Comparison of ENCODE assay signal across 1 cellular context in genomic region chr2:27271631-27272340, GRCh38.
TF ChIP-seq lines count a peak whose summit lies in the region.

No MANE protein-coding gene starts in this region.

TF ChIP-seq in H1, 55 proteins besides CTCF, POLR2A, EP300 and RAD21:
- TF ChIP-seq SP1 (IDR thresholded peaks at IDR 0.05; ENCODE audit: low read depth, low read length) (no peak), ZNF274 (IDR thresholded peaks at IDR 0.05; ENCODE audit: borderline replicate concordance, extremely low read depth, low read length) (no peak), KDM4A (IDR thresholded peaks at IDR 0.05; ENCODE audit: low read depth, low read length, severe bottlenecking) (no peak), TEAD4 (IDR thresholded peaks at IDR 0.05; ENCODE audit: low read depth, low read length) (no peak), SP2 (IDR thresholded peaks at IDR 0.05; ENCODE audit: low read length) (no peak), FOSL1 (IDR thresholded peaks at IDR 0.05; ENCODE audit: insufficient read depth, low read depth, low read length) (no peak), CHD1 (IDR thresholded peaks at IDR 0.05; ENCODE audit: low read depth, low read length) (no peak), BRCA1 (IDR thresholded peaks at IDR 0.05; ENCODE audit: low read depth, low read length) (no peak), BCL11A (IDR thresholded peaks at IDR 0.05; ENCODE audit: low read depth in 2 of 2, low read length in 2 of 2) (no peak), CHD2 (IDR thresholded peaks at IDR 0.05; ENCODE audit: low read length) (no peak), SRF (IDR thresholded peaks at IDR 0.05; ENCODE audit: low read depth, low read length) (no peak), PHF8 (conservative IDR thresholded peaks at IDR 0.05; ENCODE audit: low read depth, low read length) (no peak), HDAC2 (IDR thresholded peaks at IDR 0.05; ENCODE audit: borderline replicate concordance in 1 of 2, low read depth in 2 of 2, low read length in 2 of 2) (no peak), RNF2 (IDR thresholded peaks at IDR 0.05; ENCODE audit: borderline replicate concordance, low read depth, low read length, missing control alignments, poor library complexity, severe bottlenecking) (no peak), KDM1A (IDR thresholded peaks at IDR 0.05; ENCODE audit: borderline replicate concordance, low read length) (no peak)
